ENCODE assay signal across 19 cellular contexts in the genomic region with DNA sequence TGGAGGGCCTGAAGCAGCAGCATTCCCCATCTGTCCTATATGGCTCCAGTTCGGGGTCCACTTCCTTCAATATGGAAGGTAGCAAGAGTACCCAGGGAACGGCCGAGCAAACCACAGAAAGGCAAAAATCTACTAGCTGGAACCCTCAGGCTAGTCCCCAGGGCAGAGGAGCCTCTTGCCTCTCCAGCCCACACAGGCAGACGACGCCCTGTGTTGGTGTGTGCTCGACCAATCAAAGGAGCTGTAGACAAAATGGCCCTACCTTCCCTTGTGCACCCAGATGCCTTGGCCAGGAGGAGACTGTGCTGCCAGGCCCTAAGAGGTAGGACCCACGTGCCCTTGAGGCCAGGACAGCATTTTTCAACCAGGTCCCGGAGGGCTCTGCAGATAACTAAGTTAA.
DNase-seq lines count a peak whose midpoint lies in the region; ATAC-seq and TF ChIP-seq lines count a peak whose summit lies in the region.
"Had no signal": no experiment of that assay in that cellular context is flagged by ENCODE, and none has a peak within 500 bp of the region (broad histone marks: within the 10 kb centered on the region; RNA-seq: fewer than 3 reads in every experiment).

No MANE protein-coding gene starts in this region.

- ATAC-seq in T-helper 17 cell, result no peak
- no peak for ATAC-seq in activated CD4-positive, alpha-beta T cell treated with anti-CD3 and anti-CD28 coated beads for 36 hours
- ATAC-seq: activated naive CD8-positive, alpha-beta T cell treated with anti-CD3 and anti-CD28 coated beads, Interleukin-2, amount 50 U/mL, for 24 hours; left lobe of liver; stimulated activated naive CD8-positive, alpha-beta T cell treated with anti-CD3 and anti-CD28 coated beads, Interleukin-15, amount 100 ng/mL, for 72 hours had no signal

- 91% methylated on average over 8 of the region's 8 CpGs for WGBS in suprapubic skin

- no peaks in the 10 kb centered on the region for H3K27me3 ChIP-seq in CD8-positive, alpha-beta memory T cell (ENCODE audit: insufficient read depth, low read length, poor library complexity, severe bottlenecking)
- no peaks in the 10 kb centered on the region for H3K27me3 ChIP-seq in suprapubic skin
- H3K27me3 ChIP-seq: MG63 had no signal

- CTCF ChIA-PET in CD8-positive, alpha-beta memory T cell (lab: Charles Lee), result interaction anchor here (0.9 to 7.4 kb wide), 5 partner anchors 11 to 89 kb away, joined by 3 to 107 read pairs (median 5); no protein-coding TSS in a partner anchor
- CTCF ChIA-PET in activated CD4-positive, alpha-beta T cell treated with anti-CD3 and anti-CD28 coated beads for 36 hours (lab: Charles Lee), result interaction anchor here (1.0 to 2.4 kb wide), 2 partner anchors 36 to 89 kb away, joined by 3 to 12 read pairs; no protein-coding TSS in a partner anchor

- no peaks in the 10 kb centered on the region for H3K27me3 Mint-ChIP-seq in CD8-positive, alpha-beta memory T cell
- H3K27me3 Mint-ChIP-seq in T-helper 17 cell (no peaks in the 10 kb centered on the region), immature natural killer cell (ENCODE audit: low read depth in 3 of 3) (peaks cover 52 to 56% (median 56%) of the 10 kb centered on the region in 3 donors)
- H3K27me3 Mint-ChIP-seq in activated CD4-positive, alpha-beta T cell treated with anti-CD3 and anti-CD28 coated beads for 36 hours, result no peaks in the 10 kb centered on the region
- H3K27me3 Mint-ChIP-seq: activated naive CD8-positive, alpha-beta T cell treated with anti-CD3 and anti-CD28 coated beads, Interleukin-2, amount 50 U/mL, for 24 hours; stimulated activated naive CD8-positive, alpha-beta T cell treated with anti-CD3 and anti-CD28 coated beads, Interleukin-15, amount 100 ng/mL, for 72 hours had no signal

- H3K9me3 Mint-ChIP-seq in CD8-positive, alpha-beta memory T cell, result no peaks in the 10 kb centered on the region
- H3K9me3 Mint-ChIP-seq in immature natural killer cell, result peaks cover 0 to 2% (median 0%) of the 10 kb centered on the region in 6 donors
- no peaks in the 10 kb centered on the region for H3K9me3 Mint-ChIP-seq in activated CD4-positive, alpha-beta T cell treated with anti-CD3 and anti-CD28 coated beads for 36 hours (ENCODE audit: low read depth)
- H3K9me3 Mint-ChIP-seq: activated naive CD8-positive, alpha-beta T cell treated with anti-CD3 and anti-CD28 coated beads, Interleukin-2, amount 50 U/mL, for 24 hours; stimulated activated naive CD8-positive, alpha-beta T cell treated with anti-CD3 and anti-CD28 coated beads, Interleukin-15, amount 100 ng/mL, for 72 hours had no signal

- peak overlapping the region; percentile 96 to 100 (median 98) for H3K27ac Mint-ChIP-seq in CD8-positive, alpha-beta memory T cell
- H3K27ac Mint-ChIP-seq in T-helper 17 cell (peak overlapping the region; percentile 97), immature natural killer cell (peak overlapping the region; percentile 99 to 100 (median 100))
- no peak overlapping the region for H3K27ac Mint-ChIP-seq in activated CD4-positive, alpha-beta T cell treated with anti-CD3 and anti-CD28 coated beads for 36 hours
- H3K27ac Mint-ChIP-seq: activated naive CD8-positive, alpha-beta T cell treated with anti-CD3 and anti-CD28 coated beads, Interleukin-2, amount 50 U/mL, for 24 hours had no signal

- no peaks in the 10 kb centered on the region for H3K9me3 ChIP-seq in CD8-positive, alpha-beta memory T cell (ENCODE audit: low read length)
- H3K9me3 ChIP-seq in T-helper 17 cell (ENCODE audit: control insufficient read depth, low read length, poor library complexity, severe bottlenecking) (no peaks in the 10 kb centered on the region), suprapubic skin (no peaks in the 10 kb centered on the region)
- H3K9me3 ChIP-seq: MG63 had no signal

- no peak for TF ChIP-seq CTCF in suprapubic skin (IDR thresholded peaks at IDR 0.05)

- DNase-seq in CD8-positive, alpha-beta memory T cell, result no peak
- no peak for DNase-seq in T-helper 17 cell
- DNase-seq in immature natural killer cell, result no peak
- no peak for DNase-seq in suprapubic skin (ENCODE audit: low spot score in 2 of 2)
- DNase-seq in activated CD4-positive, alpha-beta T cell treated with anti-CD3 and anti-CD28 coated beads for 36 hours, result no peak
- no peak for DNase-seq in NCI-H345 (lab: John Stamatoyannopoulos, UW)
- no peak for DNase-seq in DMS53 treated with DMSO at 0.1 percent for 48 hours (lab: John Stamatoyannopoulos, UW; ENCODE audit: unreplicated experiment)
- DNase-seq: activated CD4-positive, alpha-beta T cell treated with anti-CD3 and anti-CD28 coated beads for 4 hours; activated naive CD8-positive, alpha-beta T cell treated with anti-CD3 and anti-CD28 coated beads, Interleukin-2, amount 50 U/mL, for 24 hours; activated T-cell treated with anti-CD3 and anti-CD28 coated beads, Interleukin-2, amount 50 U/mL, for 1 hour; effector CD4-positive, alpha-beta T cell; HCEC 1CT; MG63; NCI-H187 treated with DMSO at 0.1 percent for 48 hours; NCI-H524; SHP77 treated with DMSO at 0.1 percent for 48 hours; stimulated activated naive CD8-positive, alpha-beta T cell treated with anti-CD3 and anti-CD28 coated beads, Interleukin-15, amount 100 ng/mL, for 72 hours; T-helper 9 cell had no signal

- H3K36me3 Mint-ChIP-seq in CD8-positive, alpha-beta memory T cell, result peaks cover 0 to 21% (median 5%) of the 10 kb centered on the region in 3 donors
- H3K36me3 Mint-ChIP-seq in T-helper 17 cell (ENCODE audit: low read depth) (peaks cover 4% of the 10 kb centered on the region), immature natural killer cell (peaks cover 4 to 12% (median 5%) of the 10 kb centered on the region in 3 donors)
- no peaks in the 10 kb centered on the region for H3K36me3 Mint-ChIP-seq in activated CD4-positive, alpha-beta T cell treated with anti-CD3 and anti-CD28 coated beads for 36 hours (ENCODE audit: low read depth)

- H3K4me3 Mint-ChIP-seq in CD8-positive, alpha-beta memory T cell, result peak overlapping the region in 4 of 7 donors; percentile 28 to 95 (median 64)
- H3K4me3 Mint-ChIP-seq in T-helper 17 cell (peak overlapping the region; percentile 84), immature natural killer cell (peak overlapping the region in 3 of 5 donors; percentile 33 to 90 (median 79))
- no peak overlapping the region for H3K4me3 Mint-ChIP-seq in activated CD4-positive, alpha-beta T cell treated with anti-CD3 and anti-CD28 coated beads for 36 hours
- H3K4me3 Mint-ChIP-seq: activated naive CD8-positive, alpha-beta T cell treated with anti-CD3 and anti-CD28 coated beads, Interleukin-2, amount 50 U/mL, for 24 hours; stimulated activated naive CD8-positive, alpha-beta T cell treated with anti-CD3 and anti-CD28 coated beads, Interleukin-15, amount 100 ng/mL, for 72 hours had no signal

- no peaks in the 10 kb centered on the region for H3K36me3 ChIP-seq in CD8-positive, alpha-beta memory T cell (ENCODE audit: insufficient read depth, low read length)
- H3K36me3 ChIP-seq in suprapubic skin, result peaks cover 7% of the 10 kb centered on the region

- H3K4me1 Mint-ChIP-seq in CD8-positive, alpha-beta memory T cell, result peaks cover 92 to 97% (median 95%) of the 10 kb centered on the region in 3 donors
- H3K4me1 Mint-ChIP-seq in T-helper 17 cell, result peaks cover 75% of the 10 kb centered on the region
- peaks cover 95 to 97% of the 10 kb centered on the region in 2 donors for H3K4me1 Mint-ChIP-seq in immature natural killer cell
- H3K4me1 Mint-ChIP-seq in activated CD4-positive, alpha-beta T cell treated with anti-CD3 and anti-CD28 coated beads for 36 hours, result peaks cover 76% of the 10 kb centered on the region

- H3K27ac ChIP-seq in CD8-positive, alpha-beta memory T cell (ENCODE audit: low read depth, low read length), result no peak overlapping the region
- H3K27ac ChIP-seq in suprapubic skin, result peak overlapping the region; percentile 21

- H3K4me1 ChIP-seq in CD8-positive, alpha-beta memory T cell (ENCODE audit: insufficient read depth, low read length), result peaks cover 96% of the 10 kb centered on the region
- peaks cover 85% of the 10 kb centered on the region for H3K4me1 ChIP-seq in suprapubic skin

- no peak for TF ChIP-seq POLR2A in suprapubic skin (IDR thresholded peaks at IDR 0.05)

- intact Hi-C loops in activated CD4-positive, alpha-beta T cell treated with anti-CD3 and anti-CD28 coated beads for 36 hours (cut with DNase I, micrococcal nuclease), result no loop called here

- POLR2A ChIA-PET in CD8-positive, alpha-beta memory T cell (lab: Charles Lee), result interaction anchor here (1.4 to 4.2 kb wide), 2 partner anchors 44 to 65 kb away, joined by 3 to 35 read pairs; no protein-coding TSS in a partner anchor
- POLR2A ChIA-PET in activated CD4-positive, alpha-beta T cell treated with anti-CD3 and anti-CD28 coated beads for 36 hours (lab: Charles Lee), result no interaction called here

- no peak for TF ChIP-seq EP300 in suprapubic skin (IDR thresholded peaks at IDR 0.05)

- no peak overlapping the region for H3K4me3 ChIP-seq in CD8-positive, alpha-beta memory T cell (ENCODE audit: low read length)
- H3K4me3 ChIP-seq in suprapubic skin, result no peak overlapping the region
- H3K4me3 ChIP-seq: MG63 had no signal
